In genomic region chr6:107009499-107009898, GRCh38 we compare ENCODE assay signal across 33 cellular contexts. TPM values are rescaled to one million over a fixed set of nuclear protein-coding genes. Genes with fewer than 3 reads are reported as not detected.
"Had no signal": no experiment of that assay in that cellular context is flagged by ENCODE, and none has a peak within 500 bp of the region (broad histone marks: within the 10 kb centered on the region; RNA-seq: fewer than 3 reads in every experiment).

No MANE protein-coding gene starts in this region.

- H3K4me1 ChIP-seq: adrenal gland, ascending aorta, body of pancreas, breast epithelium had no signal

- FAIRE-seq: astrocyte, bronchial epithelial cell had no signal

- H3K27ac ChIP-seq: adrenal gland, ascending aorta, body of pancreas, brain microvascular endothelial cell, breast epithelium, cardiac muscle cell had no signal

- H3K4me3 ChIP-seq: adrenal gland, ascending aorta, body of pancreas, breast epithelium, cardiac muscle cell had no signal

- DNase-seq: activated effector memory CD4-positive, alpha-beta T cell treated with anti-CD3 and anti-CD28 coated beads, Interleukin-2, amount 50 U/mL, for 16 hours; activated effector memory CD4-positive, alpha-beta T cell treated with Interleukin-2 at 50 U/mL for 16 hours; activated gamma-delta T cell; activated gamma-delta T cell treated with Interleukin-2 at 50 U/mL for 16 hours; activated naive CD4-positive, alpha-beta T cell; activated naive CD4-positive, alpha-beta T cell treated with anti-CD3 and anti-CD28 coated beads for 36 hours; activated naive CD4-positive, alpha-beta T cell treated with anti-CD3 and anti-CD28 coated beads, Interleukin-2, amount 10 ng/mL, durations not matched to agents 7 days and 5 days; activated naive CD4-positive, alpha-beta T cell treated with anti-CD3 and anti-CD28 coated beads, Interleukin-2, amount 50 U/mL, for 16 hours; activated naive CD4-positive, alpha-beta T cell treated with Interleukin-2 at 50 U/mL for 16 hours; activated naive CD8-positive, alpha-beta T cell treated with anti-CD3 and anti-CD28 coated beads for 36 hours; activated naive CD8-positive, alpha-beta T cell treated with anti-CD3 and anti-CD28 coated beads, Interleukin-2, amount 10 ng/mL, durations not matched to agents 7 days and 5 days; activated naive CD8-positive, alpha-beta T cell treated with anti-CD3 and anti-CD28 coated beads, Interleukin-2, amount 50 U/mL, for 24 hours; activated T-cell treated with anti-CD3 and anti-CD28 coated beads, Interleukin-2, amount 50 U/mL, for 24 hours; activated T-cell treated with anti-CD3 and anti-CD28 coated beads, Interleukin-2, amount 50 U/mL, for 4 hours; activated T-cell treated with anti-CD3 and anti-CD28 coated beads, Interleukin-2, amount 50 U/mL, for 48 hours; activated T-cell treated with anti-CD3 and anti-CD28 coated beads, Interleukin-2, amount 50 U/mL, for 72 hours; adrenal gland; amniotic stem cell; amygdala; anterior cingulate cortex; aorta; body of pancreas; brain microvascular endothelial cell; caudate nucleus; central memory CD4-positive, alpha-beta T cell; cerebellar nuclear complex had no signal

- H3K9me3 ChIP-seq: adrenal gland, ascending aorta, body of pancreas, breast epithelium had no signal

- ATAC-seq: activated naive CD4-positive, alpha-beta T cell treated with anti-CD3 and anti-CD28 coated beads, Interleukin-2, amount 50 U/mL, for 72 hours; activated naive CD8-positive, alpha-beta T cell treated with anti-CD3 and anti-CD28 coated beads, Interleukin-2, amount 50 U/mL, for 24 hours; activated T-cell treated with anti-CD3 and anti-CD28 coated beads, Interleukin-2, amount 50 U/mL, for 4 hours; activated T-cell treated with anti-CD3 and anti-CD28 coated beads, Interleukin-2, amount 50 U/mL, for 72 hours; activated T-helper 17 cell treated with anti-CD3 and anti-CD28 coated beads, Interleukin-2, amount 50 U/mL, for 72 hours; body of pancreas had no signal

- H3K27me3 ChIP-seq: adrenal gland, ascending aorta, body of pancreas, brain microvascular endothelial cell, breast epithelium, cardiac muscle cell had no signal

- H3K36me3 ChIP-seq: adrenal gland, ascending aorta, brain microvascular endothelial cell, breast epithelium, cardiac muscle cell had no signal

RNA-seq across cellular contexts. Expression of gene MTRES1, which starts 18.5 kb away (rescaled TPM):
- total RNA-seq: ascending aorta had no signal

RNA-seq across cellular contexts. Expression of gene CD24, which starts 35.0 kb away (rescaled TPM):
- total RNA-seq: activated T-helper 17 cell treated with anti-CD3 and anti-CD28 coated beads, Interleukin-2, amount 50 U/mL, for 72 hours; ascending aorta had no signal
